19 cellular contexts compared by ENCODE assay signal in the genomic region with DNA sequence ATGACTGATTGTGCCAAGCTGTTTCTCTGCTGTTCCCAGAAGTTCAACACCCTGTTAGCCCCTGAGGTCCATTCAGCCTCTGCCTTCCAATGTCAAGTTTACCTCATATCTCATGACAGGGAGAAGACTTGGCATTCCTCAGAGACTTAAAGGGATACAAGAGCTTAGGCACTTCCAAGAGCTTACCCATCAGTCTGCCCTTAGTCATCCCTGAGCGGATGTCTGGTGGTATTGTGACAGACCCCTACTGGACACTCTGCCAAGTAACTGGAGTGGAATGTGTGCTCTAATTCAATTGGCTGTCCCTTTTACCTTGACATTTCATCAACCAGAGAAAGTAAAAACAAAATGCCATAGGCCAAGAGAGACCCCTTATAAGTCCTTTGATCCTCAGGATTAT.
DNase-seq lines count a peak whose midpoint lies in the region; TF ChIP-seq lines count a peak whose summit lies in the region.
"Had no signal": no experiment of that assay in that cellular context is flagged by ENCODE, and none has a peak within 500 bp of the region (broad histone marks: within the 10 kb centered on the region; RNA-seq: fewer than 3 reads in every experiment).

No MANE protein-coding gene starts in this region.

- no peaks in the 10 kb centered on the region for H3K36me3 ChIP-seq in mesenchymal stem cell (ENCODE audit: control insufficient read depth in 1 of 2, insufficient read depth in 2 of 2, low read depth in 1 of 2, low read length in 2 of 2)

- H3K4me3 Mint-ChIP-seq in activated CD4-positive, alpha-beta T cell treated with anti-CD3 and anti-CD28 coated beads, Interleukin-2, amount 10 ng/mL, durations not matched to agents 24 days and 14 days, result no peak overlapping the region
- H3K4me3 Mint-ChIP-seq: CD14-positive monocyte, HFFc6 had no signal

- WGBS in mesenchymal stem cell, result 100% methylated on average over 1 of the region's 1 CpG

- H3K9me3 Mint-ChIP-seq in activated CD4-positive, alpha-beta T cell treated with anti-CD3 and anti-CD28 coated beads, Interleukin-2, amount 10 ng/mL, durations not matched to agents 24 days and 14 days, result no peaks in the 10 kb centered on the region

- no peak overlapping the region for H3K4ac ChIP-seq in mesenchymal stem cell (ENCODE audit: low read depth in 1 of 2, low read length in 2 of 2)

- H3K27ac Mint-ChIP-seq in activated CD4-positive, alpha-beta T cell treated with anti-CD3 and anti-CD28 coated beads, Interleukin-2, amount 10 ng/mL, durations not matched to agents 24 days and 14 days, result no peak overlapping the region
- H3K27ac Mint-ChIP-seq: CD14-positive monocyte, HFFc6 had no signal

- no peak overlapping the region for H2AFZ ChIP-seq in mesenchymal stem cell (ENCODE audit: low read depth, low read length)

- H2BK15ac ChIP-seq in mesenchymal stem cell (ENCODE audit: low read depth, poor library complexity, severe bottlenecking), result no peak overlapping the region

- no peaks in the 10 kb centered on the region for H3K27me3 Mint-ChIP-seq in activated CD4-positive, alpha-beta T cell treated with anti-CD3 and anti-CD28 coated beads, Interleukin-2, amount 10 ng/mL, durations not matched to agents 24 days and 14 days

- TF ChIP-seq CTCF in choroid plexus epithelial cell (conservative IDR thresholded peaks at IDR 0.05; ENCODE audit: low read depth, low read length), result no peak
- TF ChIP-seq CTCF in GM10266 (IDR thresholded peaks at IDR 0.05; ENCODE audit: control insufficient read depth, insufficient read depth, low read depth, missing control alignments), result no peak

- no peaks in the 10 kb centered on the region for H3K79me1 ChIP-seq in mesenchymal stem cell (replicated peaks; ENCODE audit: low read length, poor library complexity, severe bottlenecking)

- H3K4me3 ChIP-seq in choroid plexus epithelial cell (ENCODE audit: low read depth, low read length) (no peak overlapping the region), mesenchymal stem cell (ENCODE audit: insufficient read depth in 1 of 2, low read depth in 1 of 2, low read length in 2 of 2) (no peak overlapping the region)

- H4K8ac ChIP-seq in mesenchymal stem cell (ENCODE audit: low read length), result no peak overlapping the region

- H3K14ac ChIP-seq in mesenchymal stem cell (ENCODE audit: low read length in 2 of 2), result no peak overlapping the region

- no peaks in the 10 kb centered on the region for H3K27me3 ChIP-seq in mesenchymal stem cell (ENCODE audit: control insufficient read depth in 1 of 2, insufficient read depth in 1 of 2, low read length in 2 of 2)

- no peak overlapping the region for H2BK5ac ChIP-seq in mesenchymal stem cell (ENCODE audit: low read depth, low read length, poor library complexity, severe bottlenecking)

- peaks cover 18% of the 10 kb centered on the region for H3K9me3 ChIP-seq in mesenchymal stem cell (ENCODE audit: control insufficient read depth, low read length)

- intact Hi-C loops in activated CD4-positive, alpha-beta T cell treated with anti-CD3 and anti-CD28 coated beads, Interleukin-2, amount 10 ng/mL, durations not matched to agents 24 days and 14 days (cut with micrococcal nuclease), result no loop called here

- H3K4me1 ChIP-seq in mesenchymal stem cell (ENCODE audit: control insufficient read depth, insufficient read depth, low read depth, low read length), result no peaks in the 10 kb centered on the region

- no peak overlapping the region for H3K9ac ChIP-seq in mesenchymal stem cell (ENCODE audit: low read length)

- H4K91ac ChIP-seq in mesenchymal stem cell (ENCODE audit: low read length), result no peak overlapping the region

- no peak overlapping the region for H2BK12ac ChIP-seq in mesenchymal stem cell (ENCODE audit: low read length in 2 of 2)

- no peak overlapping the region for H3K23ac ChIP-seq in mesenchymal stem cell (ENCODE audit: low read length in 2 of 2)

- no peak overlapping the region for H2BK120ac ChIP-seq in mesenchymal stem cell (ENCODE audit: low read depth, low read length)

- no peaks in the 10 kb centered on the region for H3K4me1 Mint-ChIP-seq in activated CD4-positive, alpha-beta T cell treated with anti-CD3 and anti-CD28 coated beads, Interleukin-2, amount 10 ng/mL, durations not matched to agents 24 days and 14 days
- H3K4me1 Mint-ChIP-seq: CD14-positive monocyte had no signal

- H3K36me3 Mint-ChIP-seq in activated CD4-positive, alpha-beta T cell treated with anti-CD3 and anti-CD28 coated beads, Interleukin-2, amount 10 ng/mL, durations not matched to agents 24 days and 14 days (ENCODE audit: low read depth), result no peaks in the 10 kb centered on the region
- H3K36me3 Mint-ChIP-seq: CD14-positive monocyte had no signal

- H3K4me2 ChIP-seq in mesenchymal stem cell (ENCODE audit: low read length, poor library complexity, severe bottlenecking), result no peak overlapping the region

- no peak overlapping the region for H3K18ac ChIP-seq in mesenchymal stem cell (ENCODE audit: low read depth in 1 of 2, low read length in 2 of 2)

- no peak overlapping the region for H2AK5ac ChIP-seq in mesenchymal stem cell (ENCODE audit: low read length, severe bottlenecking)

- DNase-seq in ELR (ENCODE audit: low read depth) (peak; percentile 59), NCI-H226 (peak; percentile 4), choroid plexus epithelial cell (ENCODE audit: low read depth) (peak; percentile 19), mesenchymal stem cell (peak; percentile 17), NK-92 (lab: John Stamatoyannopoulos, UW; ENCODE audit: unreplicated experiment) (no peak), medulla oblongata (ENCODE audit: extremely low spot score) (no peak), GM10266 (ENCODE audit: extremely low spot score) (no peak)
- DNase-seq in activated CD4-positive, alpha-beta T cell treated with anti-CD3 and anti-CD28 coated beads, Interleukin-2, amount 10 ng/mL, durations not matched to agents 24 days and 14 days, result no peak
- DNase-seq: AML-193, COR-L47, DMS153, HFFc6, IMR-90, Karpas-422, NCI-H187 treated with DMSO at 0.1 percent for 48 hours, NCI-H446, NCI-H69 had no signal

- H3K27ac ChIP-seq in mesenchymal stem cell (ENCODE audit: low read length, poor library complexity, severe bottlenecking), result no peak overlapping the region
- H3K27ac ChIP-seq: RWPE1 had no signal

Comparison
In these comparisons a context has a peak if more than half of its experiments do, and no peak if none do; other contexts are left out.
1. DNase-seq: peak in ELR (single experiment), NCI-H226 (single experiment), choroid plexus epithelial cell (single experiment) and mesenchymal stem cell (single experiment); none in NK-92 (single experiment), medulla oblongata (single experiment), GM10266 (single experiment) and activated CD4-positive, alpha-beta T cell treated with anti-CD3 and anti-CD28 coated beads, Interleukin-2, amount 10 ng/mL, durations not matched to agents 24 days and 14 days (single experiment).